15 cellular contexts compared by ENCODE assay signal in the genomic region with DNA sequence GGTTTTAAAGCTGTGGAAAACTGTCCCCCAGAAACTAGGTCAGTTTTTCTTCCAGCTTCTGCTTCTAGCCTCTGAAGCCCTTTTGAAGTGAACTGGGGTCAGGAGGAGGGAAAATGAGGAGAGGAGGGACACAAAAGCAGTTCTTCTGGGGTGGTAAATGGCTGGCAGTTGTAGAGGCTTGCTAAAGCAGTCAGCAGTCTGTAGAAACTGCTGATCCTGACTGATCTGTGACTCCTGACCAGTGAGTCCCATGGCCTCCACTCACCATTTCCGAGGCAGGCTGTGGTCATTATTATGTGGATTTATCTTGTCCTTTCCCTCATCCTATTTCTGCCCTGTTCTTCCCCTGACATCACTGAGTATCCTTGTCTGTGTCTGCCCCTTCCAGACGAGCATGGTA.
A peak's percentile ranks its signal among the peaks of the same experiment; 100 is the strongest.
DNase-seq lines count a peak whose midpoint lies in the region; TF ChIP-seq lines count a peak whose summit lies in the region.
"Had no signal": no experiment of that assay in that cellular context is flagged by ENCODE, and none has a peak within 500 bp of the region (broad histone marks: within the 10 kb centered on the region; RNA-seq: fewer than 3 reads in every experiment).

No MANE protein-coding gene starts in this region.

- no peak for TF ChIP-seq EP300 in esophagus muscularis mucosa (IDR thresholded peaks at IDR 0.05)

- WGBS in esophagus muscularis mucosa = 88% methylated on average over 2 of the region's 2 CpGs

- no peak overlapping the region for H2AFZ ChIP-seq in osteoblast (ENCODE audit: low read length)
- H2AFZ ChIP-seq: GM23338 had no signal

- TF ChIP-seq CTCF in ascending aorta (IDR thresholded peaks at IDR 0.05) (no peak), esophagus muscularis mucosa (IDR thresholded peaks at IDR 0.05) (no peak), osteoblast (IDR thresholded peaks at IDR 0.05; ENCODE audit: extremely low read depth, low read depth, low read length) (no peak), tibial artery (IDR thresholded peaks at IDR 0.05) (no peak)

- H3K9me3 ChIP-seq in ascending aorta (no peaks in the 10 kb centered on the region), esophagus muscularis mucosa (no peaks in the 10 kb centered on the region), osteoblast (ENCODE audit: low read depth, low read length) (no peaks in the 10 kb centered on the region), tibial artery (no peaks in the 10 kb centered on the region)
- H3K9me3 ChIP-seq: Caco-2 had no signal

- H3K27ac ChIP-seq in ascending aorta (peak overlapping the region; percentile 42 to 46), esophagus muscularis mucosa (replicated peaks in 1 of 4) (peak overlapping the region; percentile 17 to 87 (median 64)), osteoblast (ENCODE audit: low read depth, low read length) (no peak overlapping the region), tibial artery (peak overlapping the region; percentile 49 to 83)
- H3K27ac ChIP-seq: 22Rv1 had no signal

- no peak for TF ChIP-seq POLR2A in esophagus muscularis mucosa (IDR thresholded peaks at IDR 0.05; ENCODE audit: low read depth)

- DNase-seq in ascending aorta (ENCODE audit: low spot score in 2 of 2) (no peak), esophagus muscularis mucosa (ENCODE audit: extremely low spot score) (no peak), osteoblast (ENCODE audit: insufficient read length, low spot score, missing footprints) (peak; percentile 76), tibial artery (no peak), NCI-H1436 (lab: John Stamatoyannopoulos, UW) (no peak), SKM-1 treated with dmso at 0.1 percent for 144 hours (lab: John Stamatoyannopoulos, UW; ENCODE audit: unreplicated experiment) (no peak)
- DNase-seq in activated effector memory CD4-positive, alpha-beta T cell treated with Interleukin-2 at 50 U/mL for 16 hours = no peak
- no peak for DNase-seq in activated T-cell treated with anti-CD3 and anti-CD28 coated beads, Interleukin-2, amount 50 U/mL, for 48 hours
- DNase-seq: Caco-2; CD8-positive, alpha-beta memory T cell; DND-41; GDM1; H7 had no signal

- H3K27me3 ChIP-seq in ascending aorta (no peaks in the 10 kb centered on the region), esophagus muscularis mucosa (no peaks in the 10 kb centered on the region), osteoblast (ENCODE audit: insufficient read depth, low read length) (no peaks in the 10 kb centered on the region), tibial artery (no peaks in the 10 kb centered on the region)

- H3K36me3 ChIP-seq in ascending aorta = peaks cover 10 to 16% of the 10 kb centered on the region in 2 donors
- peaks cover 0 to 9% (median 0%) of the 10 kb centered on the region in 4 donors for H3K36me3 ChIP-seq in esophagus muscularis mucosa
- no peaks in the 10 kb centered on the region for H3K36me3 ChIP-seq in osteoblast (ENCODE audit: insufficient read depth, low read length)
- H3K36me3 ChIP-seq in tibial artery = peaks cover 0 to 22% (median 0%) of the 10 kb centered on the region in 3 donors

- H3K4me1 ChIP-seq in ascending aorta = peaks cover 9 to 41% of the 10 kb centered on the region in 2 donors
- peaks cover 25 to 76% (median 65%) of the 10 kb centered on the region in 4 donors for H3K4me1 ChIP-seq in esophagus muscularis mucosa
- H3K4me1 ChIP-seq in osteoblast (ENCODE audit: insufficient read depth, low read length) = peaks cover 16% of the 10 kb centered on the region
- peaks cover 0 to 97% (median 41%) of the 10 kb centered on the region in 4 donors for H3K4me1 ChIP-seq in tibial artery
- H3K4me1 ChIP-seq: Caco-2 had no signal

- H3K79me2 ChIP-seq in osteoblast (ENCODE audit: insufficient read depth, low read length) = no peaks in the 10 kb centered on the region

- H4K20me1 ChIP-seq in osteoblast (ENCODE audit: insufficient read depth, low read length) = no peaks in the 10 kb centered on the region

- H3K4me3 ChIP-seq in ascending aorta = no peak overlapping the region
- H3K4me3 ChIP-seq in esophagus muscularis mucosa = no peak overlapping the region
- H3K4me3 ChIP-seq in osteoblast (ENCODE audit: insufficient read depth, low read length) = no peak overlapping the region
- H3K4me3 ChIP-seq in tibial artery = no peak overlapping the region
- H3K4me3 ChIP-seq: GM23338 had no signal

- H3K4me2 ChIP-seq in osteoblast (ENCODE audit: insufficient read depth, low read length) = no peak overlapping the region
- H3K4me2 ChIP-seq: GM23338 had no signal

- intact Hi-C loops in ascending aorta (cut with DNase I) (no loop called here), esophagus muscularis mucosa (cut with DNase I) (no loop called here), tibial artery (cut with DNase I; ENCODE audit: low total_unique reads) (no loop called here)
